ENCODE assay signal across 10 cellular contexts in the genomic region with DNA sequence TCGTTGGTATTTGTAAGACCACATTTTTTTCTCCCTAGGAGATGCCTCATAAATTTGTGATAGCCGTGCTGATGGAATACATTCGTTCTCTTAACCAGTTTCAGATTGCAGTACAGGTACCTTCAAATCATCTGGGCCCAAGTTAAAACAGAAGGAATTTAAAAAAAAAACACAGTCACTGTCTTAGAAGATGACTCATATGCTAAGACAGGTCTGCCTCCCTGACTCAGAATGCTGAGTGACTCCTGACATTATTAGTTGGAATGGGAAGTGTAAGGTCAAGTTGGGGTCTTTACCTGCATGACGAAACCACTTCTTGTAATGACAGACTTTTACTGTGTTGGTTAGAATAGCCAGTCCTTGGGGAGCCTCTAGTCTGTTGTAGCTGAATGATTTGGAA. TPM values are rescaled to one million over a fixed set of nuclear protein-coding genes. Genes with fewer than 3 reads are reported as not detected.
A peak's percentile ranks its signal among the peaks of the same experiment; 100 is the strongest.
DNase-seq lines count a peak whose midpoint lies in the region; ATAC-seq lines count a peak whose summit lies in the region.
"Had no signal": no experiment of that assay in that cellular context is flagged by ENCODE, and none has a peak within 500 bp of the region (broad histone marks: within the 10 kb centered on the region; RNA-seq: fewer than 3 reads in every experiment).

No MANE protein-coding gene starts in this region.

- H4K20me1 ChIP-seq in BLaER1, result no peaks in the 10 kb centered on the region

- no peaks in the 10 kb centered on the region for H3K27me3 Mint-ChIP-seq in activated naive CD8-positive, alpha-beta T cell treated with anti-CD3 and anti-CD28 coated beads for 36 hours

- H3K4me1 ChIP-seq in BLaER1, result peaks cover 36% of the 10 kb centered on the region

- ATAC-seq in HG03558 (IDR thresholded peaks at IDR 0.05; ENCODE audit: extremely low read depth, unreplicated experiment), result peak; percentile 59
- ATAC-seq in HG03039 (IDR thresholded peaks at IDR 0.05; ENCODE audit: unreplicated experiment), result no peak

- H3K4me3 Mint-ChIP-seq in activated naive CD8-positive, alpha-beta T cell treated with anti-CD3 and anti-CD28 coated beads for 36 hours, result no peak overlapping the region

- DNase-seq in activated naive CD8-positive, alpha-beta T cell treated with anti-CD3 and anti-CD28 coated beads for 36 hours, result no peak
- peak; percentile 94 for DNase-seq in kidney tubule cell (ENCODE audit: low spot score)
- DNase-seq in middle frontal gyrus (ENCODE audit: extremely low spot score, low spot score), result no peak
- DNase-seq in amygdala (lab: John Stamatoyannopoulos, UW), result no peak
- DNase-seq in dedifferentiated amniotic fluid mesenchymal stem cell (ENCODE audit: extremely low spot score), result no peak
- DNase-seq: central memory CD4-positive, alpha-beta T cell; NCI-H2171 treated with DMSO at 0.1 percent for 48 hours had no signal

- peak overlapping the region; percentile 12; the same call in 1 of the 2 replicates for H3K4me3 ChIP-seq in BLaER1

- H3K36me3 Mint-ChIP-seq in activated naive CD8-positive, alpha-beta T cell treated with anti-CD3 and anti-CD28 coated beads for 36 hours, result peaks cover 9% of the 10 kb centered on the region

- peaks cover 8% of the 10 kb centered on the region; the same call in 1 of the 2 replicates for H3K9me3 ChIP-seq in BLaER1

- peak overlapping the region; percentile 40 for H3K27ac Mint-ChIP-seq in activated naive CD8-positive, alpha-beta T cell treated with anti-CD3 and anti-CD28 coated beads for 36 hours

- peak overlapping the region; percentile 11; the same call in 1 of the 2 replicates for H3K9ac ChIP-seq in BLaER1

- no peaks in the 10 kb centered on the region for H3K27me3 ChIP-seq in BLaER1

- H3K4me2 ChIP-seq in BLaER1, result peak overlapping the region; percentile 77

- H3K9me3 Mint-ChIP-seq in activated naive CD8-positive, alpha-beta T cell treated with anti-CD3 and anti-CD28 coated beads for 36 hours, result no peaks in the 10 kb centered on the region

- H3K27ac ChIP-seq in BLaER1, result peak overlapping the region; percentile 63

- peaks cover 8% of the 10 kb centered on the region for H3K4me1 Mint-ChIP-seq in activated naive CD8-positive, alpha-beta T cell treated with anti-CD3 and anti-CD28 coated beads for 36 hours

- peaks cover 100% of the 10 kb centered on the region for H3K36me3 ChIP-seq in BLaER1

RNA-seq across cellular contexts. Expression of gene RMC1, which starts 26.3 kb away (rescaled TPM):
- 10 to 100 TPM; 29.7 to 30.8 TPM for total RNA-seq in activated naive CD8-positive, alpha-beta T cell treated with anti-CD3 and anti-CD28 coated beads for 36 hours

RNA-seq across cellular contexts. Expression of gene NPC1, which starts 56.7 kb away (rescaled TPM):
- total RNA-seq in activated naive CD8-positive, alpha-beta T cell treated with anti-CD3 and anti-CD28 coated beads for 36 hours, result 10 to 100 TPM; 19.7 to 22.3 TPM
